9 cellular contexts compared by ENCODE assay signal in genomic region chr6:83615025-83615999, GRCh38.
DNase-seq lines count a peak whose midpoint lies in the region; ATAC-seq and TF ChIP-seq lines count a peak whose summit lies in the region.
"Had no signal": no experiment of that assay in that cellular context is flagged by ENCODE, and none has a peak within 500 bp of the region (broad histone marks: within the 10 kb centered on the region; RNA-seq: fewer than 3 reads in every experiment).

No MANE protein-coding gene starts in this region.

- peak; percentile 61 for TF ChIP-seq CTCF in left ventricle myocardium inferior (IDR thresholded peaks at IDR 0.05; ENCODE audit: borderline replicate concordance)
- TF ChIP-seq CTCF in nephron (IDR thresholded peaks at IDR 0.05; ENCODE audit: unreplicated experiment in 3 of 3) = peak; percentile 52 to 68 (median 59)

- H3K4me3 Mint-ChIP-seq in nephron = no peak overlapping the region
- H3K4me3 Mint-ChIP-seq: central memory CD8-positive, alpha-beta T cell had no signal

- no peaks in the 10 kb centered on the region for H3K27me3 Mint-ChIP-seq in nephron (ENCODE audit: low read depth)
- H3K27me3 Mint-ChIP-seq: central memory CD8-positive, alpha-beta T cell had no signal

- no peak overlapping the region for H3K4me3 ChIP-seq in left ventricle myocardium inferior

- H3K9me3 Mint-ChIP-seq in nephron = no peaks in the 10 kb centered on the region
- H3K9me3 Mint-ChIP-seq: central memory CD8-positive, alpha-beta T cell had no signal

- DNase-seq in left ventricle myocardium inferior (no peak), Right ventricle myocardium superior (no peak), NCI-H748 (lab: John Stamatoyannopoulos, UW; ENCODE audit: unreplicated experiment) (peak; percentile 73), cerebellar cortex (ENCODE audit: low spot score) (peak; percentile 64)

- intact Hi-C loops in left ventricle myocardium inferior (cut with micrococcal nuclease) = loop anchor here (10.0 kb wide), 1 partner anchor 609 kb away; the partner anchor contains the start of gene CEP162
- intact Hi-C loops in Right ventricle myocardium superior (cut with DNase I) = no loop called here

- H3K4me1 Mint-ChIP-seq in nephron = peaks cover 5% of the 10 kb centered on the region
- H3K4me1 Mint-ChIP-seq: central memory CD8-positive, alpha-beta T cell had no signal

- no peaks in the 10 kb centered on the region for H3K36me3 ChIP-seq in left ventricle myocardium inferior

- no peaks in the 10 kb centered on the region for H3K9me3 ChIP-seq in left ventricle myocardium inferior (replicated peaks)

- H3K27ac ChIP-seq in left ventricle myocardium inferior (replicated peaks) = no peak overlapping the region

- H3K36me3 Mint-ChIP-seq in nephron (ENCODE audit: low read depth) = no peaks in the 10 kb centered on the region

- ATAC-seq in Right ventricle myocardium superior (ENCODE audit: poor library complexity) (no peak), HG02973 (IDR thresholded peaks at IDR 0.05; ENCODE audit: unreplicated experiment) (peak; percentile 60), HG03095 (IDR thresholded peaks at IDR 0.05; ENCODE audit: unreplicated experiment) (no peak), HG03469 (IDR thresholded peaks at IDR 0.05; ENCODE audit: unreplicated experiment) (no peak)

- H3K4me1 ChIP-seq in left ventricle myocardium inferior = no peaks in the 10 kb centered on the region

- no peak overlapping the region for H3K27ac Mint-ChIP-seq in nephron

- no peaks in the 10 kb centered on the region for H3K27me3 ChIP-seq in left ventricle myocardium inferior (ENCODE audit: low read depth)

Comparison
In these comparisons a context has a peak if more than half of its experiments do, and no peak if none do; other contexts are left out.
1. DNase-seq: peak in NCI-H748 (single experiment) and cerebellar cortex (single experiment); none in left ventricle myocardium inferior (single experiment) and Right ventricle myocardium superior (single experiment).